In genomic region chr21:36120304-36120902, GRCh38 we compare ENCODE assay signal across 15 cellular contexts. TPM values are rescaled to one million over a fixed set of nuclear protein-coding genes. Genes with fewer than 3 reads are reported as not detected.
DNase-seq lines count a peak whose midpoint lies in the region; ATAC-seq and TF ChIP-seq lines count a peak whose summit lies in the region.
"Had no signal": no experiment of that assay in that cellular context is flagged by ENCODE, and none has a peak within 500 bp of the region (broad histone marks: within the 10 kb centered on the region; RNA-seq: fewer than 3 reads in every experiment).

No MANE protein-coding gene starts in this region.

- H4K20me1 ChIP-seq in fibroblast of lung (ENCODE audit: control insufficient read depth, extremely low read depth, insufficient read depth, low read length) (no peaks in the 10 kb centered on the region), osteoblast (ENCODE audit: insufficient read depth, low read length) (no peaks in the 10 kb centered on the region)

- no peak overlapping the region for H3K4me3 ChIP-seq in BJ (ENCODE audit: low read depth, low read length)
- no peak overlapping the region for H3K4me3 ChIP-seq in fibroblast of lung (replicated peaks in 1 of 4; ENCODE audit: control extremely low read depth in 1 of 4, insufficient read depth in 1 of 4, low read depth in 3 of 4, low read length in 4 of 4)
- H3K4me3 ChIP-seq in osteoblast (ENCODE audit: insufficient read depth, low read length), result no peak overlapping the region
- no peak overlapping the region for H3K4me3 ChIP-seq in Caco-2 (ENCODE audit: low read depth, low read length)
- H3K4me3 ChIP-seq: PC-9 had no signal

- BruUV-seq in Caco-2 (replicated peaks; lab: Mats Ljungman, UMichigan), result no TSS peak

- no peak overlapping the region for H3K9ac ChIP-seq in fibroblast of lung (ENCODE audit: insufficient read depth, low read length)

- CTCF ChIA-PET in BJ (lab: Yijun Ruan, JAX) (interaction anchor here (0.9 kb wide), 1 partner anchor 26 kb away, joined by 4 read pairs; no protein-coding TSS in a partner anchor), Caco-2 (lab: Charles Lee) (no interaction called here)

- DNase-seq in BJ (ENCODE audit: low read depth) (peak; percentile 56), NOMO-1 treated with DMSO at 0.1 percent for 48 hours (lab: John Stamatoyannopoulos, UW; ENCODE audit: unreplicated experiment) (peak; percentile 91), fibroblast of lung (ENCODE audit: low read depth in 2 of 2) (peak in 1 of 2 donors; percentile 43), osteoblast (ENCODE audit: insufficient read length, low spot score, missing footprints) (no peak), Caco-2 (no peak), NCI-H1092 treated with DMSO at 0.1 percent for 48 hours (lab: John Stamatoyannopoulos, UW) (no peak)
- DNase-seq: activated CD4-positive, alpha-beta T cell treated with anti-CD3 and anti-CD28 coated beads for 4 hours; activated naive CD8-positive, alpha-beta T cell treated with anti-CD3 and anti-CD28 coated beads, Interleukin-2, amount 10 ng/mL, durations not matched to agents 7 days and 5 days; activated T-cell treated with anti-CD3 and anti-CD28 coated beads for 4 hours; NCI-H345; PC-9 had no signal

- H3K9me3 ChIP-seq in fibroblast of lung (ENCODE audit: control insufficient read depth, insufficient read depth, low read depth, low read length) (no peaks in the 10 kb centered on the region), osteoblast (ENCODE audit: low read depth, low read length) (no peaks in the 10 kb centered on the region), Caco-2 (no peaks in the 10 kb centered on the region)
- H3K9me3 ChIP-seq: neutrophil had no signal

- no peak overlapping the region for H3K27ac Mint-ChIP-seq in Caco-2 (ENCODE audit: unreplicated experiment)
- H3K27ac Mint-ChIP-seq: activated naive CD8-positive, alpha-beta T cell treated with anti-CD3 and anti-CD28 coated beads, Interleukin-2, amount 10 ng/mL, durations not matched to agents 7 days and 5 days had no signal

- H3K4me1 Mint-ChIP-seq in Caco-2 (ENCODE audit: low read depth, unreplicated experiment), result no peaks in the 10 kb centered on the region

- no peaks in the 10 kb centered on the region for H3K36me3 Mint-ChIP-seq in Caco-2 (ENCODE audit: insufficient read depth, unreplicated experiment)
- H3K36me3 Mint-ChIP-seq: activated naive CD8-positive, alpha-beta T cell treated with anti-CD3 and anti-CD28 coated beads, Interleukin-2, amount 10 ng/mL, durations not matched to agents 7 days and 5 days had no signal

- POLR2A ChIA-PET in BJ (lab: Charles Lee) (no interaction called here), Caco-2 (lab: Charles Lee) (no interaction called here)

- H2AFZ ChIP-seq in fibroblast of lung (ENCODE audit: low read length) (peak overlapping the region; percentile 4), osteoblast (ENCODE audit: low read length) (peak overlapping the region; percentile 82)
- H2AFZ ChIP-seq: PC-9 had no signal

- TF ChIP-seq CTCF in BJ (IDR thresholded peaks at IDR 0.05; ENCODE audit: insufficient read depth, low read depth, low read length), result no peak
- TF ChIP-seq CTCF in fibroblast of lung (conservative IDR thresholded peaks at IDR 0.05 in 1 of 2, IDR thresholded peaks at IDR 0.05 in 1 of 2; ENCODE audit: low read depth in 1 of 2, low read length in 2 of 2), result no peak
- TF ChIP-seq CTCF in osteoblast (IDR thresholded peaks at IDR 0.05; ENCODE audit: extremely low read depth, low read depth, low read length), result no peak
- TF ChIP-seq CTCF in Caco-2 (IDR thresholded peaks at IDR 0.05; ENCODE audit: insufficient read depth in 1 of 2, low read depth in 1 of 2, low read length in 1 of 2, severe bottlenecking in 1 of 2, unreplicated experiment in 1 of 2), result no peak

- H3K27ac ChIP-seq in fibroblast of lung (ENCODE audit: insufficient read depth, low read length) (no peak overlapping the region), osteoblast (ENCODE audit: low read depth, low read length) (no peak overlapping the region)
- H3K27ac ChIP-seq: epithelial cell of prostate, neutrophil, PC-9 had no signal

- no peaks in the 10 kb centered on the region for H3K27me3 Mint-ChIP-seq in Caco-2 (ENCODE audit: insufficient read depth, unreplicated experiment)

- ATAC-seq in GM21529 (IDR thresholded peaks at IDR 0.05; ENCODE audit: unreplicated experiment) (no peak), HG02588 (IDR thresholded peaks at IDR 0.05; ENCODE audit: unreplicated experiment) (no peak)

- no peaks in the 10 kb centered on the region for H3K79me2 ChIP-seq in fibroblast of lung (ENCODE audit: control insufficient read depth, insufficient read depth, low read length)
- no peaks in the 10 kb centered on the region for H3K79me2 ChIP-seq in osteoblast (ENCODE audit: insufficient read depth, low read length)

- H3K27me3 ChIP-seq in BJ (ENCODE audit: control insufficient read depth, insufficient read depth, low read length) (no peaks in the 10 kb centered on the region), fibroblast of lung (ENCODE audit: control insufficient read depth, insufficient read depth, low read length) (no peaks in the 10 kb centered on the region), osteoblast (ENCODE audit: insufficient read depth, low read length) (no peaks in the 10 kb centered on the region), Caco-2 (replicated peaks; ENCODE audit: control insufficient read depth, insufficient read depth, low read length) (no peaks in the 10 kb centered on the region)
- H3K27me3 ChIP-seq: neutrophil had no signal

- H3K4me1 ChIP-seq in fibroblast of lung (ENCODE audit: control insufficient read depth, extremely low read depth, insufficient read depth, low read length), result no peaks in the 10 kb centered on the region
- H3K4me1 ChIP-seq in osteoblast (ENCODE audit: insufficient read depth, low read length), result no peaks in the 10 kb centered on the region
- H3K4me1 ChIP-seq in Caco-2, result no peaks in the 10 kb centered on the region

- no peaks in the 10 kb centered on the region for H3K9me3 Mint-ChIP-seq in Caco-2 (ENCODE audit: unreplicated experiment)
- H3K9me3 Mint-ChIP-seq: activated naive CD8-positive, alpha-beta T cell treated with anti-CD3 and anti-CD28 coated beads, Interleukin-2, amount 10 ng/mL, durations not matched to agents 7 days and 5 days had no signal

- H3K4me3 Mint-ChIP-seq in Caco-2 (ENCODE audit: unreplicated experiment), result no peak overlapping the region
- H3K4me3 Mint-ChIP-seq: activated naive CD8-positive, alpha-beta T cell treated with anti-CD3 and anti-CD28 coated beads, Interleukin-2, amount 10 ng/mL, durations not matched to agents 7 days and 5 days had no signal

- no peaks in the 10 kb centered on the region for H3K36me3 ChIP-seq in BJ (ENCODE audit: control insufficient read depth, insufficient read depth, low read length)
- H3K36me3 ChIP-seq in fibroblast of lung (ENCODE audit: control insufficient read depth, insufficient read depth, low read length), result no peaks in the 10 kb centered on the region
- H3K36me3 ChIP-seq in osteoblast (ENCODE audit: insufficient read depth, low read length), result no peaks in the 10 kb centered on the region
- H3K36me3 ChIP-seq in Caco-2 (ENCODE audit: control insufficient read depth, insufficient read depth, low read length), result no peaks in the 10 kb centered on the region
- H3K36me3 ChIP-seq: neutrophil had no signal

- no peak overlapping the region for H3K4me2 ChIP-seq in fibroblast of lung (ENCODE audit: extremely low read depth, insufficient read depth, low read length)
- no peak overlapping the region for H3K4me2 ChIP-seq in osteoblast (ENCODE audit: insufficient read depth, low read length)
- H3K4me2 ChIP-seq: PC-9 had no signal

- intact Hi-C loops in Caco-2 (cut with micrococcal nuclease; ENCODE audit: unreplicated experiment), result no loop called here

RNA-seq across cellular contexts. Expression of gene CBR3, which starts 14.5 kb away (rescaled TPM):
- polyA plus RNA-seq in BJ (2011; rRNA removed) (11.3 and 13.5 TPM in 2 replicates), fibroblast of lung (13.2 and 17.8 TPM in 2 replicates)
- polyA minus RNA-seq in BJ (2011; rRNA and poly(A)+ RNA removed), result 2.9 and 4.2 TPM in 2 replicates
- total RNA-seq in fibroblast of lung (13.4 and 21.1 TPM in 2 replicates), osteoblast (17.4 and 22.7 TPM in 2 replicates), Caco-2 (2022) (0.46 TPM in 1 of 2 replicates, not detected in the other)
- 20.6 and 27.8 TPM in 2 replicates for polyA plus RNA-seq in fibroblast of lung (2012)
- 2.5 and 5.3 TPM in 2 replicates for polyA minus RNA-seq in fibroblast of lung (ENCODE audit: low replicate concordance)

RNA-seq across cellular contexts. Expression of gene DOP1B, which starts 36.2 kb away (rescaled TPM):
- polyA plus RNA-seq in BJ (2011; rRNA removed) (6.2 and 8.5 TPM in 2 replicates), fibroblast of lung (6.1 and 10.1 TPM in 2 replicates)
- polyA minus RNA-seq in BJ (2011; rRNA and poly(A)+ RNA removed), result 9.0 and 12.8 TPM in 2 replicates
- total RNA-seq in fibroblast of lung (7.7 and 18.3 TPM in 2 replicates), osteoblast (16.3 and 23.6 TPM in 2 replicates), Caco-2 (2022) (15.9 and 16.7 TPM in 2 replicates)
- 5.6 and 8.8 TPM in 2 replicates for polyA plus RNA-seq in fibroblast of lung (2012)
- 7.6 and 20.2 TPM in 2 replicates for polyA minus RNA-seq in fibroblast of lung (ENCODE audit: low replicate concordance)

RNA-seq across cellular contexts. Expression of gene CBR1, which starts 50.6 kb away (rescaled TPM):
- polyA plus RNA-seq in BJ (2011; rRNA removed), result 105 and 157 TPM in 2 replicates
- 25.8 and 35.8 TPM in 2 replicates for polyA minus RNA-seq in BJ (2011; rRNA and poly(A)+ RNA removed)
- 124 and 152 TPM in 2 replicates for total RNA-seq in fibroblast of lung
- 131 and 163 TPM in 2 replicates for polyA plus RNA-seq in fibroblast of lung
- polyA plus RNA-seq in fibroblast of lung (2012), result 125 and 178 TPM in 2 replicates
- polyA minus RNA-seq in fibroblast of lung (ENCODE audit: low replicate concordance), result 55.4 and 66.8 TPM in 2 replicates
- total RNA-seq in osteoblast, result 69.0 and 73.5 TPM in 2 replicates
- 41.1 and 45.0 TPM in 2 replicates for total RNA-seq in Caco-2 (2022)

Comparison
In these comparisons a context has a peak if more than half of its experiments do, and no peak if none do; other contexts are left out.
1. DNase-seq: peak in BJ (single experiment) and NOMO-1 treated with DMSO at 0.1 percent for 48 hours (single experiment); none in osteoblast (single experiment), Caco-2 (0 of 2) and NCI-H1092 treated with DMSO at 0.1 percent for 48 hours (single experiment).